8 cellular contexts compared by ENCODE assay signal in the genomic region with DNA sequence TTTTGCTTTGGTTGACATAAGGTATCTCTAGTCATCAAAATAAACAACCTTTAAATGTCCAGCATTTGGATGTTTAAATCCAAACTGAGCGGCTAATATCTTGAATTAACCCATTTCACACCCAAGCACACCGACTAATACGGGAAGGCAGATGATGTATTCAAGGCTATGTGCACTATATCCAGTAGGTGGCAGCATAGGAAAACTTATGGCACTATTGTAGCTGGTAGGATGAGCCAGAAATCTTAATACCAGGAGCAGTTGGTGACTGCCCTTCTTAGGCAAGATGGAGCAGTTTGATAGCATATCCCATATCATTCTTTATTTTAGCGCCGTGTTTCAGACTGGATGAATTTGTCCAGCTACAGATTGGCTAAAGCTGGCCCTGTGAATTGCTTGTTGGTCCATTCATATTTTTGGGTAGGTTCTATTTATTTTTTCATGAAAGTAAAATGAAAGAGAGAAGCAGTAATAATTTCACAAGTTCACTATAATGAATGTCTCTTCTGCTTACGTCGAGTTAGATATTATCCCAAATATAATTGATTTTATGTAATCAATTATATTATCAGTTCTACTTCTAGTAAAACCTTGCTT. TPM values are rescaled to one million over a fixed set of nuclear protein-coding genes. Genes with fewer than 3 reads are reported as not detected.
DNase-seq lines count a peak whose midpoint lies in the region; ATAC-seq and TF ChIP-seq lines count a peak whose summit lies in the region.

No MANE protein-coding gene starts in this region.

- ATAC-seq in GM19023 (IDR thresholded peaks at IDR 0.05; ENCODE audit: unreplicated experiment) (peak; percentile 93), HG03064 (IDR thresholded peaks at IDR 0.05; ENCODE audit: low read depth, unreplicated experiment) (peak; percentile 91), SK-N-SH treated with all-trans-retinoic acid at 6 μM for 48 hours (peak; percentile 100)

- no peak overlapping the region for H3K27ac ChIP-seq in epithelial cell of prostate

- DNase-seq in DMS 273 (lab: John Stamatoyannopoulos, UW; ENCODE audit: unreplicated experiment) (peak; percentile 89), NCI-H1694 (lab: John Stamatoyannopoulos, UW) (peak; percentile 83), epithelial cell of prostate (ENCODE audit: low read depth, low spot score) (peak; percentile 18), mucosa of gallbladder (ENCODE audit: low spot score) (peak; percentile 67), posterior vena cava (ENCODE audit: low spot score) (no peak)

- intact Hi-C loops in posterior vena cava (cut with DNase I): loop anchor here (5.0 kb wide), 3 partner anchors 366 to 601 kb away; no protein-coding TSS in a partner anchor

TF ChIP-seq in SK-N-SH treated with all-trans-retinoic acid at 6 μM for 48 hours, 23 proteins besides CTCF, POLR2A, EP300 and RAD21:
- no peak for TF ChIP-seq ISL1 (CRISPR knock-in tag; IDR thresholded peaks at IDR 0.05)
- TF ChIP-seq, protein P1, sequence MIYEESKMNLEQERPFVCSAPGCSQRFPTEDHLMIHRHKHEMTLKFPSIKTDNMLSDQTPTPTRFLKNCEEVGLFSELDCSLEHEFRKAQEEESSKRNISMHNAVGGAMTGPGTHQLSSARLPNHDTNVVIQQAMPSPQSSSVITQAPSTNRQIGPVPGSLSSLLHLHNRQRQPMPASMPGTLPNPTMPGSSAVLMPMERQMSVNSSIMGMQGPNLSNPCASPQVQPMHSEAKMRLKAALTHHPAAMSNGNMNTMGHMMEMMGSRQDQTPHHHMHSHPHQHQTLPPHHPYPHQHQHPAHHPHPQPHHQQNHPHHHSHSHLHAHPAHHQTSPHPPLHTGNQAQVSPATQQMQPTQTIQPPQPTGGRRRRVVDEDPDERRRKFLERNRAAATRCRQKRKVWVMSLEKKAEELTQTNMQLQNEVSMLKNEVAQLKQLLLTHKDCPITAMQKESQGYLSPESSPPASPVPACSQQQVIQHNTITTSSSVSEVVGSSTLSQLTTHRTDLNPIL (CRISPR knock-in tag; IDR thresholded peaks at IDR 0.05; ENCODE audit: low read depth): no peak
- TF ChIP-seq ZNF8 (CRISPR knock-in tag; IDR thresholded peaks at IDR 0.05): peak; percentile 41; the same call in 1 of the 2 replicates
- no peak for TF ChIP-seq ZC3H10 (CRISPR knock-in tag; IDR thresholded peaks at IDR 0.05)

RNA-seq across cellular contexts. Expression of a gene that starts 24.4 kb away (rescaled TPM):
- total RNA-seq in mucosa of gallbladder (12.8 TPM), posterior vena cava (10 to 100 TPM; 22.1 to 31.0 TPM)
